ENCODE assay signal across 8 cellular contexts in genomic region chr1:61254629-61255323, GRCh38.
DNase-seq lines count a peak whose midpoint lies in the region; ATAC-seq and TF ChIP-seq lines count a peak whose summit lies in the region.

No MANE protein-coding gene starts in this region.

- H3K4me3 Mint-ChIP-seq in Calu3 (ENCODE audit: low read depth, unreplicated experiment) (no peak overlapping the region), T-cell (no peak overlapping the region)

- H3K9me3 ChIP-seq in Loucy (ENCODE audit: insufficient read depth, low read depth, low read length) (no peaks in the 10 kb centered on the region), hepatocyte (ENCODE audit: low read depth) (no peaks in the 10 kb centered on the region), stomach smooth muscle (ENCODE audit: control insufficient read depth in 2 of 2, low read length in 2 of 2) (no peaks in the 10 kb centered on the region)

- H2AFZ ChIP-seq in Loucy (ENCODE audit: low read length): peak overlapping the region; percentile 17; the same call in 1 of the 2 replicates
- H2AFZ ChIP-seq in hepatocyte: no peak overlapping the region

- ATAC-seq in T-cell (replicated peaks in 1 of 4): no peak

- intact Hi-C loops in Calu3 (cut with micrococcal nuclease; ENCODE audit: unreplicated experiment): no loop called here

- H3K9me3 Mint-ChIP-seq in Calu3 (ENCODE audit: low read depth, unreplicated experiment) (no peaks in the 10 kb centered on the region), T-cell (no peaks in the 10 kb centered on the region)

- peak; percentile 48 for DNase-seq in astrocyte of the hippocampus (ENCODE audit: low read depth, low spot score)
- peak; percentile 45 for DNase-seq in hepatocyte (ENCODE audit: low spot score)
- DNase-seq in activated CD4-positive, alpha-beta T cell treated with anti-CD3 and anti-CD28 coated beads for 1 hour: no peak
- DNase-seq in activated CD4-positive, CD25-positive, alpha-beta regulatory T cell (lab: John Stamatoyannopoulos, UW): no peak
- no peak for DNase-seq in Calu3
- DNase-seq in T-cell: no peak

- no peak overlapping the region for H3K27ac Mint-ChIP-seq in Calu3 (ENCODE audit: unreplicated experiment)
- H3K27ac Mint-ChIP-seq in T-cell: no peak overlapping the region

- H4K20me1 ChIP-seq in Loucy (ENCODE audit: insufficient read depth, low read length, poor library complexity, severe bottlenecking) (no peaks in the 10 kb centered on the region), hepatocyte (ENCODE audit: insufficient read depth, poor library complexity, severe bottlenecking) (no peaks in the 10 kb centered on the region)

- POLR2A ChIA-PET in T-cell (lab: Charles Lee): interaction anchor here in 1 of 2 donors (0.5 kb wide), 1 partner anchor 140 kb away, joined by 3 read pairs; no protein-coding TSS in a partner anchor

- no peaks in the 10 kb centered on the region for H3K9me2 ChIP-seq in Loucy (replicated peaks; ENCODE audit: low read depth, low read length)
- no peaks in the 10 kb centered on the region for H3K9me2 ChIP-seq in hepatocyte (replicated peaks; ENCODE audit: insufficient read depth)

- TF ChIP-seq CTCF in Loucy (conservative IDR thresholded peaks at IDR 0.05; ENCODE audit: low read length): no peak
- no peak for TF ChIP-seq CTCF in hepatocyte (IDR thresholded peaks at IDR 0.05; ENCODE audit: poor library complexity)
- no peak for TF ChIP-seq CTCF in Calu3 (IDR thresholded peaks at IDR 0.05; ENCODE audit: unreplicated experiment)

- H3K4me1 Mint-ChIP-seq in Calu3 (ENCODE audit: low read depth, unreplicated experiment) (peaks cover 26% of the 10 kb centered on the region), T-cell (peaks cover 19 to 31% (median 25%) of the 10 kb centered on the region in 3 donors)

- 52% methylated on average over 6 of the region's 6 CpGs for WGBS in hepatocyte (ENCODE audit: low lambda C conversion rate, missing lambda C conversion rate)

- H3K27me3 ChIP-seq in Loucy (ENCODE audit: insufficient read depth, low read length, poor library complexity, severe bottlenecking) (no peaks in the 10 kb centered on the region), hepatocyte (no peaks in the 10 kb centered on the region), stomach smooth muscle (ENCODE audit: control insufficient read depth in 1 of 2, insufficient read depth in 2 of 2, low read length in 2 of 2) (no peaks in the 10 kb centered on the region)

- peak overlapping the region; percentile 87 for H3K4me2 ChIP-seq in Loucy (ENCODE audit: low read depth, low read length, poor library complexity, severe bottlenecking)
- H3K4me2 ChIP-seq in hepatocyte: peak overlapping the region; percentile 57

- no peaks in the 10 kb centered on the region for H3K36me3 ChIP-seq in Loucy (ENCODE audit: insufficient read depth, low read length)
- no peaks in the 10 kb centered on the region for H3K36me3 ChIP-seq in hepatocyte (replicated peaks; ENCODE audit: insufficient read depth, low read depth)
- no peaks in the 10 kb centered on the region for H3K36me3 ChIP-seq in stomach smooth muscle (ENCODE audit: control insufficient read depth in 2 of 2, insufficient read depth in 2 of 2, low read length in 2 of 2)

- CTCF ChIA-PET in Calu3 (lab: Charles Lee): interaction anchor here (0.5 kb wide), 1 partner anchor 46 kb away, joined by 3 read pairs; no protein-coding TSS in a partner anchor
- CTCF ChIA-PET in T-cell (lab: Charles Lee): no interaction called here

- H3K4me1 ChIP-seq in Loucy (ENCODE audit: insufficient read depth, low read length, poor library complexity, severe bottlenecking) (peaks cover 35% of the 10 kb centered on the region), hepatocyte (ENCODE audit: insufficient read depth) (peaks cover 3% of the 10 kb centered on the region), stomach smooth muscle (ENCODE audit: control insufficient read depth, insufficient read depth, low read length) (peaks cover 22% of the 10 kb centered on the region)

- H3K36me3 Mint-ChIP-seq in Calu3 (ENCODE audit: insufficient read depth, unreplicated experiment) (peaks cover 5% of the 10 kb centered on the region), T-cell (no peaks in the 10 kb centered on the region)

- no peaks in the 10 kb centered on the region for H3K79me2 ChIP-seq in Loucy (ENCODE audit: insufficient read depth, low read length)
- H3K79me2 ChIP-seq in hepatocyte: peaks cover 46% of the 10 kb centered on the region

- H3F3A ChIP-seq in Loucy (ENCODE audit: low read depth): no peaks in the 10 kb centered on the region

- H3K9ac ChIP-seq in Loucy (ENCODE audit: low read depth, low read length, poor library complexity, severe bottlenecking) (peak overlapping the region; percentile 28), stomach smooth muscle (ENCODE audit: low read length in 2 of 2) (peak overlapping the region; percentile 67 to 68)

- no peaks in the 10 kb centered on the region for H3K27me3 Mint-ChIP-seq in Calu3 (ENCODE audit: unreplicated experiment)
- peaks cover 0 to 8% of the 10 kb centered on the region in 2 donors for H3K27me3 Mint-ChIP-seq in T-cell

- H3K4me3 ChIP-seq in Loucy (ENCODE audit: low read length, poor library complexity, severe bottlenecking): peak overlapping the region; percentile 72
- no peak overlapping the region for H3K4me3 ChIP-seq in hepatocyte
- H3K4me3 ChIP-seq in stomach smooth muscle (ENCODE audit: low read length in 2 of 2): peak overlapping the region; percentile 64 to 75

- BruUV-seq in Calu3 (replicated peaks; lab: Mats Ljungman, UMichigan): no TSS peak

- H3K27ac ChIP-seq in hepatocyte: peak overlapping the region; percentile 74
- peak overlapping the region; percentile 66 for H3K27ac ChIP-seq in stomach smooth muscle (ENCODE audit: low read length)

Comparison
In these comparisons a context has a peak if more than half of its experiments do, and no peak if none do; other contexts are left out.
1. DNase-seq: peak in astrocyte of the hippocampus (single experiment) and hepatocyte (single experiment); none in activated CD4-positive, alpha-beta T cell treated with anti-CD3 and anti-CD28 coated beads for 1 hour (single experiment), activated CD4-positive, CD25-positive, alpha-beta regulatory T cell (0 of 4), Calu3 (single experiment) and T-cell (0 of 34).